Comparison of ENCODE assay signal across 8 cellular contexts in the genomic region with DNA sequence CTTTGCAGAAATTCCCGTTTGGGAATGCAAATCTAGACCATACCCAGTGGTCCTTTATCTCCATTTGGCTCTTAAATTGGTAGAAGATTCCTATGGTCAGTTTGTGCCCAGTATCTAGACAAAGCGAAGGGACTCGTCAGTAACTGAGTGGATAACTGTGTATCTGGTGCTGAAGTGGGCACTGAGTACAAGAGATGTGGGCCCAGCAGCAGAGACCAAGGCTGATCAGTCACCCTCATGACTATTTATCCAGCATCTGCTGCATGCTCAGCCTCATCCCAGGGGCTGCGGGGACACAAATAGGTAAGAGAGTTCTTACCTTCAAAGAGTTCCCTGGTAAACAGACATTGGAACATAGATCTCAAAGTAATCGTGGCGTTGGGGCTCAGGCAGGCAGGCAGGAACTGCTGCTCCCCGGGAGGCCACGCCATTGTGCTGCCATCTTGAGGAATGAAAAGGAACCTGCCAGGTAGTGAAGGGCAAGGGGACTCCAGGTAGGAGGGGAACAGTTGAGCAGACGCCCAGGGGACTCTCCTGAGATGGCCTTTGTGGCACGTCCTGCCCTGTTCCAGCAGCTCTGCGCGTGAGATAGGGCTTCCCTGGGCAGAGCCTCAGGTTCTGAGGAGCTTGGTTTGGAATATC. TPM values are rescaled to one million over a fixed set of nuclear protein-coding genes. Genes with fewer than 3 reads are reported as not detected.
DNase-seq lines count a peak whose midpoint lies in the region; FAIRE-seq and TF ChIP-seq lines count a peak whose summit lies in the region.

No MANE protein-coding gene starts in this region.

- no peaks in the 10 kb centered on the region for H3K9me3 ChIP-seq in ascending aorta
- H3K9me3 ChIP-seq in keratinocyte (ENCODE audit: control insufficient read depth, low read depth, low read length): no peaks in the 10 kb centered on the region

- TF ChIP-seq CTCF in AG09309 (IDR thresholded peaks at IDR 0.05; ENCODE audit: control insufficient read depth, insufficient read depth, low read depth, low read length, missing control alignments): peak; percentile 52
- peak; percentile 43 for TF ChIP-seq CTCF in HFF-Myc (IDR thresholded peaks at IDR 0.05; ENCODE audit: low read depth, low read length, missing control alignments)
- peak in 2 of 3 experiments; percentile 22 to 45 for TF ChIP-seq CTCF in ascending aorta (IDR thresholded peaks at IDR 0.05)
- TF ChIP-seq CTCF in keratinocyte (optimal IDR thresholded peaks at IDR 0.05 in 1 of 3, IDR thresholded peaks at IDR 0.05 in 1 of 3, conservative IDR thresholded peaks at IDR 0.05 in 1 of 3; ENCODE audit: extremely low read depth in 1 of 3, insufficient read depth in 2 of 3, low read length in 3 of 3): peak; percentile 81 to 94 (median 90)

- H3K4me3 ChIP-seq in AG09309 (ENCODE audit: control insufficient read depth, low read depth, low read length) (no peak overlapping the region), HFF-Myc (replicated peaks; ENCODE audit: low read depth, low read length) (no peak overlapping the region), ascending aorta (no peak overlapping the region), keratinocyte (ENCODE audit: control insufficient read depth in 2 of 3, extremely low read depth in 1 of 3, insufficient read depth in 2 of 3, low read depth in 1 of 3, low read length in 3 of 3) (no peak overlapping the region)

- DNase-seq in AG09309 (ENCODE audit: low read depth) (no peak), HFF-Myc (ENCODE audit: extremely low read depth, low read depth) (no peak), SW480 (ENCODE audit: low spot score) (peak; percentile 61), ascending aorta (ENCODE audit: low spot score in 2 of 2) (no peak), keratinocyte (ENCODE audit: low read depth, low spot score) (no peak), NCI-H1092 treated with DMSO at 0.1 percent for 48 hours (lab: John Stamatoyannopoulos, UW) (no peak), NCI-H1417 (lab: John Stamatoyannopoulos, UW) (no peak)
- DNase-seq in stimulated activated CD4-positive, alpha-beta T cell treated with anti-CD3 and anti-CD28 coated beads, TNF-alpha, amount 100 ng/mL, for 24 hours (ENCODE audit: low read depth in 3 of 3): peak; percentile 51 to 68 (median 52)

- no peak overlapping the region for H3K27ac ChIP-seq in ascending aorta
- no peak overlapping the region for H3K27ac ChIP-seq in keratinocyte (ENCODE audit: control insufficient read depth, insufficient read depth, low read length)

- peak overlapping the region; percentile 32 for H2AFZ ChIP-seq in keratinocyte (ENCODE audit: control insufficient read depth, low read length)

- H3K4me1 ChIP-seq in ascending aorta (no peaks in the 10 kb centered on the region), keratinocyte (ENCODE audit: control insufficient read depth, extremely low read depth, insufficient read depth, low read length) (peaks cover 5% of the 10 kb centered on the region)

- H3K27me3 ChIP-seq in ascending aorta (no peaks in the 10 kb centered on the region), keratinocyte (ENCODE audit: control insufficient read depth, extremely low read depth, insufficient read depth, low read length) (no peaks in the 10 kb centered on the region)

- intact Hi-C loops in ascending aorta (cut with DNase I): no loop called here

- no peaks in the 10 kb centered on the region for H3K79me2 ChIP-seq in keratinocyte (ENCODE audit: control insufficient read depth, insufficient read depth, low read length)

- no peak overlapping the region for H3K9ac ChIP-seq in keratinocyte (ENCODE audit: control insufficient read depth, extremely low read depth, insufficient read depth, low read length)

- dilution Hi-C loops in keratinocyte (cut with MboI; ENCODE audit: extremely low pct_ligation_motif_present, low sequenced_read_pairs): no loop called here

- H3K36me3 ChIP-seq in ascending aorta (no peaks in the 10 kb centered on the region), keratinocyte (ENCODE audit: control insufficient read depth in 2 of 2, extremely low read depth in 1 of 2, insufficient read depth in 2 of 2, low read length in 2 of 2) (no peaks in the 10 kb centered on the region)

- no peak overlapping the region for H3K4me2 ChIP-seq in keratinocyte (ENCODE audit: control insufficient read depth, extremely low read depth, insufficient read depth, low read depth, low read length)

- FAIRE-seq in keratinocyte (lab: Jason Lieb, UNC): peak; percentile 85

- no peaks in the 10 kb centered on the region for H3K9me1 ChIP-seq in keratinocyte (ENCODE audit: control insufficient read depth, extremely low read depth, insufficient read depth, low read length)

- H4K20me1 ChIP-seq in keratinocyte (ENCODE audit: control insufficient read depth, extremely low read depth, insufficient read depth, low read length): no peaks in the 10 kb centered on the region

RNA-seq across cellular contexts. Expression of a gene that starts 10.3 kb away (rescaled TPM):
- 4.6 TPM for total RNA-seq in ascending aorta
- polyA plus RNA-seq in keratinocyte: 0.16 to 0.36 TPM (median 0.20 TPM) in 3 replicates
- 0.31 TPM for polyA plus RNA-seq in keratinocyte (2011; ENCODE audit: low read depth)
- 0.19 and 0.55 TPM in 2 replicates for polyA plus RNA-seq in keratinocyte (2011; cell fraction: cytosol; rRNA removed)
- polyA plus RNA-seq in keratinocyte (2011; cell fraction: nucleus; rRNA removed): 0.25 and 0.35 TPM in 2 replicates
- polyA plus RNA-seq in keratinocyte (2012; ENCODE audit: low replicate concordance): 0.26 and 1.1 TPM in 2 replicates
- 0.38 to 0.95 TPM in 2 of 3 replicates, not detected in the other for polyA minus RNA-seq in keratinocyte
- not detected for polyA minus RNA-seq in keratinocyte (2011; cell fraction: cytosol; rRNA and poly(A)+ RNA removed)
- not detected in 2 replicates for polyA minus RNA-seq in keratinocyte (2011; cell fraction: nucleus; rRNA and poly(A)+ RNA removed)

RNA-seq across cellular contexts. Expression of a gene that starts 32.4 kb away (rescaled TPM):
- total RNA-seq in ascending aorta: 36.6 TPM
- polyA plus RNA-seq in keratinocyte: 52.4 to 89.7 TPM (median 71.3 TPM) in 3 replicates
- 75.7 TPM for polyA plus RNA-seq in keratinocyte (2011; ENCODE audit: low read depth)
- polyA plus RNA-seq in keratinocyte (2011; cell fraction: cytosol; rRNA removed): 49.5 and 92.4 TPM in 2 replicates
- polyA plus RNA-seq in keratinocyte (2011; cell fraction: nucleus; rRNA removed): 45.0 and 50.4 TPM in 2 replicates
- 44.6 and 58.6 TPM in 2 replicates for polyA plus RNA-seq in keratinocyte (2012; ENCODE audit: low replicate concordance)
- polyA minus RNA-seq in keratinocyte: 28.2 to 66.4 TPM (median 47.5 TPM) in 3 replicates
- polyA minus RNA-seq in keratinocyte (2011; cell fraction: cytosol; rRNA and poly(A)+ RNA removed): 52.4 TPM
- polyA minus RNA-seq in keratinocyte (2011; cell fraction: nucleus; rRNA and poly(A)+ RNA removed): 14.0 and 24.0 TPM in 2 replicates

Comparison
In these comparisons a context has a peak if more than half of its experiments do, and no peak if none do; other contexts are left out.
1. DNase-seq: peak in SW480 (single experiment) and stimulated activated CD4-positive, alpha-beta T cell treated with anti-CD3 and anti-CD28 coated beads, TNF-alpha, amount 100 ng/mL, for 24 hours (3 of 3); none in AG09309 (single experiment), HFF-Myc (single experiment), ascending aorta (0 of 2), keratinocyte (single experiment), NCI-H1092 treated with DMSO at 0.1 percent for 48 hours (single experiment) and NCI-H1417 (0 of 3).
2. CTCF ChIP-seq: peak in every context shown above with its lines; median percentile 90 in keratinocyte; 52 in AG09309; 43 in HFF-Myc; 34 in ascending aorta.